Comparison of ENCODE assay signal across 9 cellular contexts in genomic region chr1:182549811-182550210, GRCh38.
"Had no signal": no experiment of that assay in that cellular context is flagged by ENCODE, and none has a peak within 500 bp of the region (broad histone marks: within the 10 kb centered on the region; RNA-seq: fewer than 3 reads in every experiment).

No MANE protein-coding gene starts in this region.

- H2AFZ ChIP-seq: GM23248 had no signal

- DNase-seq: GM23248, GOT3, H7, HFFc6, KG1 had no signal

- H3K4me3 ChIP-seq: GM23248, HAP-1, K562 had no signal

- H3K27ac ChIP-seq: GM23248 had no signal

- H3K36me3 ChIP-seq: HAP-1 had no signal

- H3K9me3 ChIP-seq: HAP-1 had no signal

- FAIRE-seq: HTR-8/SVneo, K562 had no signal

- ATAC-seq: HCT116 had no signal

- H3K4me1 ChIP-seq: HAP-1 had no signal

- H3K9ac ChIP-seq: GM23248 had no signal
